ENCODE assay signal across 21 cellular contexts in the genomic region with DNA sequence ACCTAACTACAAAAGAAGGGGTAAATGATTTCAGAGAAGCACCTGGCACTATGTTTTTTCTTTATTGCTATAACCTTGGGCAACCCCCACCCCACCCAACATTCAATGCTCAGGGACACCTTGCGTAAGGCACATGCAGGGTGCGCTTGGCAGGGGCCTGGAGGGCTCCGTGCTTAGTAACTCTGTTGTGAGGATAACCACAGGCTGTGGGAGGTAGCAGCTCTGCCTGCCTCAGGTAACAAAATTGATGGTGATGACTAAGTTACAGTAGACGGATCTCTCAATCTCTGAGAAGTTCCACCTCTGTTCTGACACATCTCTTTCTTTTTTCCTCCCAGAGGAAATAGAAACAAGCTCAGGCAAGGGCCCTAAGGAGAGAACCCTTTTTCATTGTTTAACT. TPM values are rescaled to one million over a fixed set of nuclear protein-coding genes. Genes with fewer than 3 reads are reported as not detected.
DNase-seq lines count a peak whose midpoint lies in the region; ATAC-seq, FAIRE-seq and TF ChIP-seq lines count a peak whose summit lies in the region.
"Had no signal": no experiment of that assay in that cellular context is flagged by ENCODE, and none has a peak within 500 bp of the region (broad histone marks: within the 10 kb centered on the region; RNA-seq: fewer than 3 reads in every experiment).

No MANE protein-coding gene starts in this region.

- intact Hi-C loops in HepG2 (cut with micrococcal nuclease; ENCODE audit: unreplicated experiment): loop anchor here (2.0 to 5.0 kb wide), 2 partner anchors 69 to 1090 kb away; no protein-coding TSS in a partner anchor
- intact Hi-C loops in right lobe of liver (cut with DNase I): no loop called here
- intact Hi-C loops in psoas muscle (cut with DNase I): no loop called here

- H3K79me1 ChIP-seq in mesenchymal stem cell (replicated peaks; ENCODE audit: low read length, poor library complexity, severe bottlenecking): peaks cover 6% of the 10 kb centered on the region

- H2BK5ac ChIP-seq in mesenchymal stem cell (ENCODE audit: low read depth, low read length, poor library complexity, severe bottlenecking): no peak overlapping the region

- H3K9me3 Mint-ChIP-seq in astrocyte (ENCODE audit: unreplicated experiment): no peaks in the 10 kb centered on the region
- H3K9me3 Mint-ChIP-seq: dendritic cell treated with granulocyte-macrophage colony-stimulating factor and Interleukin-4, amounts not matched to agents 40 ng/mL and 50 ng/mL, for 4 days had no signal

- no peak for TF ChIP-seq POLR2A in HepG2 (IDR thresholded peaks at IDR 0.05; ENCODE audit: insufficient read depth in 1 of 2, low read depth in 2 of 2, low read length in 2 of 2)
- no peak for TF ChIP-seq POLR2A in right lobe of liver (IDR thresholded peaks at IDR 0.05)
- TF ChIP-seq POLR2A in suprapubic skin (IDR thresholded peaks at IDR 0.05): no peak

- H3K18ac ChIP-seq in mesenchymal stem cell (ENCODE audit: low read depth in 1 of 2, low read length in 2 of 2): peak overlapping the region; percentile 75 to 87

- H3K36me3 Mint-ChIP-seq in astrocyte (ENCODE audit: low read depth, unreplicated experiment): peaks cover 16% of the 10 kb centered on the region
- H3K36me3 Mint-ChIP-seq: naive thymus-derived CD8-positive, alpha-beta T cell had no signal

- peak overlapping the region; percentile 51 for H2BK120ac ChIP-seq in mesenchymal stem cell (ENCODE audit: low read depth, low read length)

- TF ChIP-seq EP300 in HepG2 (IDR thresholded peaks at IDR 0.05; ENCODE audit: low read depth in 2 of 2, low read length in 2 of 2) (no peak), HepG2 (CRISPR knock-in tag; IDR thresholded peaks at IDR 0.05; ENCODE audit: borderline replicate concordance) (no peak), suprapubic skin (IDR thresholded peaks at IDR 0.05) (no peak)

- no peak overlapping the region for H3K27ac ChIP-seq in HepG2 (ENCODE audit: extremely low read length, insufficient read depth, low read length)
- H3K27ac ChIP-seq in right lobe of liver: no peak overlapping the region
- peak overlapping the region; percentile 7 for H3K27ac ChIP-seq in astrocyte (ENCODE audit: low read depth, low read length)
- H3K27ac ChIP-seq in mesenchymal stem cell (ENCODE audit: low read length, poor library complexity, severe bottlenecking): peak overlapping the region; percentile 24
- H3K27ac ChIP-seq in suprapubic skin: no peak overlapping the region
- H3K27ac ChIP-seq in psoas muscle: no peak overlapping the region
- H3K27ac ChIP-seq: BLaER1, lower lobe of right lung, SK-N-MC, testis had no signal

- H3K9me3 ChIP-seq in HepG2 (ENCODE audit: low read length): no peaks in the 10 kb centered on the region
- no peaks in the 10 kb centered on the region for H3K9me3 ChIP-seq in right lobe of liver
- no peaks in the 10 kb centered on the region for H3K9me3 ChIP-seq in astrocyte (ENCODE audit: insufficient read depth, low read depth, low read length)
- H3K9me3 ChIP-seq in mesenchymal stem cell (ENCODE audit: control insufficient read depth, low read length): no peaks in the 10 kb centered on the region
- H3K9me3 ChIP-seq in suprapubic skin: no peaks in the 10 kb centered on the region
- no peaks in the 10 kb centered on the region for H3K9me3 ChIP-seq in psoas muscle
- H3K9me3 ChIP-seq: lower lobe of right lung, testis had no signal

- peak overlapping the region; percentile 58 for H4K91ac ChIP-seq in mesenchymal stem cell (ENCODE audit: low read length)

- peak overlapping the region in 1 of 2 experiments; percentile 70 for H2BK12ac ChIP-seq in mesenchymal stem cell (ENCODE audit: low read length in 2 of 2)

- TF ChIP-seq CTCF in HepG2 (CRISPR knock-in tag; IDR thresholded peaks at IDR 0.05) (no peak), right lobe of liver (IDR thresholded peaks at IDR 0.05) (no peak), astrocyte (IDR thresholded peaks at IDR 0.05; ENCODE audit: insufficient read depth, low read depth, low read length) (no peak), suprapubic skin (IDR thresholded peaks at IDR 0.05) (no peak), psoas muscle (IDR thresholded peaks at IDR 0.05) (no peak)

- no peak overlapping the region for H3K4ac ChIP-seq in mesenchymal stem cell (ENCODE audit: low read depth in 1 of 2, low read length in 2 of 2)

- no peak for FAIRE-seq in HepG2 (lab: Jason Lieb, UNC)
- FAIRE-seq in astrocyte (lab: Jason Lieb, UNC): no peak
- FAIRE-seq: A204.1, HTR-8/SVneo had no signal

- H3K79me2 ChIP-seq in HepG2 (ENCODE audit: insufficient read depth, low read length) (no peaks in the 10 kb centered on the region), astrocyte (ENCODE audit: insufficient read depth, low read length) (peaks cover 98% of the 10 kb centered on the region)

- H3K27me3 ChIP-seq in HepG2 (ENCODE audit: control insufficient read depth in 1 of 2, insufficient read depth in 2 of 2, low read length in 2 of 2) (no peaks in the 10 kb centered on the region), right lobe of liver (no peaks in the 10 kb centered on the region), astrocyte (ENCODE audit: insufficient read depth, low read length) (no peaks in the 10 kb centered on the region), mesenchymal stem cell (ENCODE audit: control insufficient read depth in 1 of 2, insufficient read depth in 1 of 2, low read length in 2 of 2) (no peaks in the 10 kb centered on the region), suprapubic skin (no peaks in the 10 kb centered on the region), psoas muscle (ENCODE audit: insufficient read depth in 3 of 3, low read length in 2 of 3) (no peaks in the 10 kb centered on the region)
- H3K27me3 ChIP-seq: BLaER1, testis had no signal

- no peak for DNase-seq in HepG2 (ENCODE audit: low spot score)
- no peak for DNase-seq in right lobe of liver
- DNase-seq in astrocyte (ENCODE audit: low read depth): peak; percentile 51
- peak; percentile 18 for DNase-seq in mesenchymal stem cell
- no peak for DNase-seq in foreskin melanocyte
- no peak for DNase-seq in suprapubic skin (ENCODE audit: low spot score in 2 of 2)
- DNase-seq in psoas muscle: no peak
- DNase-seq: activated CD4-positive, alpha-beta T cell treated with anti-CD3 and anti-CD28 coated beads for 4 hours; activated naive CD4-positive, alpha-beta T cell treated with Interleukin-2 at 50 U/mL for 16 hours; erythroblast; GDM1; lower lobe of right lung; naive thymus-derived CD8-positive, alpha-beta T cell; NCI-H748 treated with DMSO at 0.1 percent for 48 hours; testis had no signal

- peaks cover 39% of the 10 kb centered on the region for H3K4me1 ChIP-seq in HepG2 (ENCODE audit: insufficient read depth, low read length)
- H3K4me1 ChIP-seq in right lobe of liver: no peaks in the 10 kb centered on the region
- H3K4me1 ChIP-seq in astrocyte (ENCODE audit: insufficient read depth, low read length): peaks cover 75% of the 10 kb centered on the region
- H3K4me1 ChIP-seq in mesenchymal stem cell (ENCODE audit: control insufficient read depth, insufficient read depth, low read depth, low read length): peaks cover 8% of the 10 kb centered on the region
- H3K4me1 ChIP-seq in suprapubic skin: peaks cover 43% of the 10 kb centered on the region
- H3K4me1 ChIP-seq in psoas muscle: no peaks in the 10 kb centered on the region
- H3K4me1 ChIP-seq: BLaER1, lower lobe of right lung, testis had no signal

- H2AFZ ChIP-seq in HepG2 (ENCODE audit: low read length): no peak overlapping the region
- H2AFZ ChIP-seq in astrocyte (ENCODE audit: low read depth, low read length): no peak overlapping the region
- no peak overlapping the region for H2AFZ ChIP-seq in mesenchymal stem cell (ENCODE audit: low read depth, low read length)

- BruUV-seq in HepG2 (replicated peaks; lab: Mats Ljungman, UMichigan): no TSS peak

- H3K27me3 Mint-ChIP-seq in astrocyte (ENCODE audit: low read depth, unreplicated experiment): no peaks in the 10 kb centered on the region

- 11% methylated on average over 4 of the region's 4 CpGs for WGBS in HepG2 (ENCODE audit: low lambda C conversion rate)
- WGBS in right lobe of liver (ENCODE audit: insufficient coverage, low coverage, low lambda C conversion rate, missing lambda C conversion rate): 81% methylated on average over 4 of the region's 4 CpGs
- WGBS in mesenchymal stem cell: 71% methylated on average over 2 of the region's 4 CpGs
- WGBS in suprapubic skin: 62% methylated on average over 4 of the region's 4 CpGs
- WGBS in psoas muscle, 3 donors: 91 to 97% (median 93%) methylated on average over 4 of the region's 4 CpGs

- no peak overlapping the region for H3K9ac ChIP-seq in HepG2 (ENCODE audit: insufficient read depth, low read depth, low read length)
- H3K9ac ChIP-seq in astrocyte (ENCODE audit: low read length): peak overlapping the region; percentile 18
- H3K9ac ChIP-seq in mesenchymal stem cell (ENCODE audit: low read length): no peak overlapping the region
- H3K9ac ChIP-seq: BLaER1 had no signal

- H3K36me3 ChIP-seq in HepG2 (replicated peaks in 1 of 2; ENCODE audit: control insufficient read depth in 1 of 2, insufficient read depth in 2 of 2, low read length in 2 of 2) (no peaks in the 10 kb centered on the region), right lobe of liver (no peaks in the 10 kb centered on the region), astrocyte (ENCODE audit: insufficient read depth, low read length) (peaks cover 16% of the 10 kb centered on the region), mesenchymal stem cell (ENCODE audit: control insufficient read depth in 1 of 2, insufficient read depth in 2 of 2, low read depth in 1 of 2, low read length in 2 of 2) (no peaks in the 10 kb centered on the region), suprapubic skin (no peaks in the 10 kb centered on the region), psoas muscle (ENCODE audit: insufficient read depth in 1 of 2, low read depth in 1 of 2) (no peaks in the 10 kb centered on the region)
- H3K36me3 ChIP-seq: BLaER1, lower lobe of right lung had no signal

- H4K20me1 ChIP-seq in HepG2 (ENCODE audit: insufficient read depth, low read length) (no peaks in the 10 kb centered on the region), astrocyte (ENCODE audit: insufficient read depth, low read length) (peaks cover 68% of the 10 kb centered on the region)
- H4K20me1 ChIP-seq: BLaER1 had no signal

- H2BK15ac ChIP-seq in mesenchymal stem cell (ENCODE audit: low read depth, poor library complexity, severe bottlenecking): no peak overlapping the region

- H2AK5ac ChIP-seq in mesenchymal stem cell (ENCODE audit: low read length, severe bottlenecking): no peak overlapping the region

- CTCF ChIA-PET in HepG2 (lab: Yijun Ruan, JAX; ENCODE audit: low intra/inter-chr PET ratio, low total read pairs): no interaction called here

- POLR2A ChIA-PET in HepG2 (lab: Yijun Ruan, JAX): interaction anchor here (0.9 to 1.2 kb wide), 3 partner anchors 9 to 1066 kb away, joined by 3 read pairs; a partner anchor contains a TSS

- H3K4me2 ChIP-seq in HepG2 (ENCODE audit: low read depth, low read length): no peak overlapping the region
- H3K4me2 ChIP-seq in astrocyte (ENCODE audit: low read length): peak overlapping the region; percentile 61
- no peak overlapping the region for H3K4me2 ChIP-seq in mesenchymal stem cell (ENCODE audit: low read length, poor library complexity, severe bottlenecking)
- H3K4me2 ChIP-seq: BLaER1 had no signal

- H3K4me3 ChIP-seq in HepG2 (replicated peaks in 1 of 3; ENCODE audit: insufficient read depth in 1 of 3, low read depth in 2 of 3, low read length in 3 of 3) (no peak overlapping the region), right lobe of liver (no peak overlapping the region), astrocyte (ENCODE audit: insufficient read depth, low read depth, low read length) (no peak overlapping the region), mesenchymal stem cell (ENCODE audit: insufficient read depth in 1 of 2, low read depth in 1 of 2, low read length in 2 of 2) (no peak overlapping the region), suprapubic skin (no peak overlapping the region), psoas muscle (no peak overlapping the region)
- H3K4me3 ChIP-seq: BLaER1, lower lobe of right lung, SK-N-MC, testis had no signal

- peak overlapping the region; percentile 67 for H3K27ac Mint-ChIP-seq in astrocyte (ENCODE audit: unreplicated experiment)
- H3K27ac Mint-ChIP-seq: dendritic cell treated with granulocyte-macrophage colony-stimulating factor and Interleukin-4, amounts not matched to agents 40 ng/mL and 50 ng/mL, for 4 days; naive thymus-derived CD8-positive, alpha-beta T cell had no signal

- H3K4me1 Mint-ChIP-seq in astrocyte (ENCODE audit: low read depth, unreplicated experiment): peaks cover 77% of the 10 kb centered on the region

- H3K23ac ChIP-seq in mesenchymal stem cell (ENCODE audit: low read length in 2 of 2): peak overlapping the region in 1 of 2 experiments; percentile 23

- peak overlapping the region in 1 of 2 experiments; percentile 44 for H3K14ac ChIP-seq in mesenchymal stem cell (ENCODE audit: low read length in 2 of 2)

- no peak for TF ChIP-seq RAD21 in HepG2 (CRISPR knock-in tag; IDR thresholded peaks at IDR 0.05)

- H3K4me3 Mint-ChIP-seq in astrocyte (ENCODE audit: unreplicated experiment): peak overlapping the region; percentile 54
- H3K4me3 Mint-ChIP-seq: dendritic cell treated with granulocyte-macrophage colony-stimulating factor and Interleukin-4, amounts not matched to agents 40 ng/mL and 50 ng/mL, for 4 days; naive thymus-derived CD8-positive, alpha-beta T cell had no signal

- ATAC-seq in HepG2: no peak
- no peak for ATAC-seq in right lobe of liver
- ATAC-seq in HG02759 (IDR thresholded peaks at IDR 0.05; ENCODE audit: unreplicated experiment): no peak
- ATAC-seq in psoas muscle: no peak
- ATAC-seq: lower lobe of right lung; naive thymus-derived CD8-positive, alpha-beta T cell had no signal

- in situ Hi-C loops in HepG2 (cut with HindIII; ENCODE audit: extremely low pct_ligation_motif_present, low pct_unique_long_range_greater_than_20kb): no loop called here

- H4K8ac ChIP-seq in mesenchymal stem cell (ENCODE audit: low read length): no peak overlapping the region

RNA-seq across cellular contexts. Expression of a gene that starts 8.7 kb away (rescaled TPM):
- total RNA-seq in HepG2 (2016; rRNA removed; fragmentation: Illumina TruSeq; extraction: Trizol) (1.2 and 2.6 TPM in 2 replicates), right lobe of liver (10 to 100 TPM in 5 of 6 experiments, 1 to 10 TPM in 1; 6.7 to 62.4 (median 47.8) TPM), astrocyte (624 and 672 TPM in 2 replicates), suprapubic skin (100 to 1,000 TPM in 2 of 4 donors, 10 to 100 TPM in 2; 88.0 to 236 (median 105) TPM), psoas muscle (100 to 1,000 TPM in 2 of 4 donors, 10 to 100 TPM in 2; 43.3 to 171 (median 103) TPM)
- total RNA-seq in HepG2 (2016; cell fraction: cytosol; rRNA removed; fragmentation: Illumina TruSeq; extraction: Trizol; ENCODE audit: low read depth): 0.30 and 0.35 TPM in 2 replicates
- 1.3 and 2.6 TPM in 2 replicates for total RNA-seq in HepG2 (2016; cell fraction: insoluble cytoplasmic fraction; rRNA removed; fragmentation: Illumina TruSeq; extraction: Trizol)
- 0.96 and 1.2 TPM in 2 replicates for total RNA-seq in HepG2 (2016; cell fraction: membrane; rRNA removed; fragmentation: Illumina TruSeq; extraction: Trizol)
- total RNA-seq in HepG2 (2016; cell fraction: nucleus; rRNA removed; fragmentation: Illumina TruSeq; extraction: Trizol): 7.9 and 8.7 TPM in 2 replicates
- polyA plus RNA-seq in HepG2 (2011; rRNA removed) (12.5 and 14.9 TPM in 2 replicates), psoas muscle (10 to 100 TPM in 2 of 3 donors, 1 to 10 TPM in 1; 10.0 to 21.6 (median 20.5) TPM)
- polyA plus RNA-seq in HepG2 (2011; cell fraction: cytosol; rRNA removed): 14.0 and 14.8 TPM in 2 replicates
- polyA plus RNA-seq in HepG2 (2011; cell fraction: nucleus; rRNA removed): 39.7 and 43.2 TPM in 2 replicates
- 12.9 and 24.7 TPM in 2 replicates for polyA plus RNA-seq in HepG2 (2012)
- polyA plus RNA-seq in HepG2 (2016; cell fraction: cytosol; fragmentation: Illumina TruSeq; extraction: Trizol; ENCODE audit: low read depth): 0.79 and 0.81 TPM in 2 replicates
- polyA plus RNA-seq in HepG2 (2016; cell fraction: insoluble cytoplasmic fraction; fragmentation: Illumina TruSeq; extraction: Trizol; ENCODE audit: low read depth): 2.6 and 3.5 TPM in 2 replicates
- polyA plus RNA-seq in HepG2 (2016; cell fraction: membrane; fragmentation: Illumina TruSeq; extraction: Trizol; ENCODE audit: low read depth): 1.3 and 2.1 TPM in 2 replicates
- 35.0 and 36.4 TPM in 2 replicates for polyA plus RNA-seq in HepG2 (2016; cell fraction: nucleus; fragmentation: Illumina TruSeq; extraction: Trizol; ENCODE audit: insufficient read depth, low read depth)
- polyA minus RNA-seq in HepG2 (2011; rRNA and poly(A)+ RNA removed; ENCODE audit: low replicate concordance): 6.4 and 13.6 TPM in 2 replicates
- polyA minus RNA-seq in HepG2 (2011; cell fraction: cytosol; rRNA and poly(A)+ RNA removed): 13.9 and 16.1 TPM in 2 replicates
- 23.2 TPM in 2 replicates for polyA minus RNA-seq in HepG2 (2011; cell fraction: nucleus; rRNA and poly(A)+ RNA removed)
- 408 TPM for polyA plus RNA-seq in mesenchymal stem cell (2013, experiment 1 of 2)
- polyA plus RNA-seq in mesenchymal stem cell (2013, experiment 2 of 2): 395 TPM
- total RNA-seq: naive thymus-derived CD8-positive, alpha-beta T cell had no signal
- polyA plus RNA-seq: naive thymus-derived CD8-positive, alpha-beta T cell had no signal

Comparison
In these comparisons a context has a peak if more than half of its experiments do, and no peak if none do; other contexts are left out.
1. DNase-seq: peak in astrocyte (single experiment) and mesenchymal stem cell (single experiment); none in HepG2 (single experiment), right lobe of liver (0 of 3), foreskin melanocyte (single experiment), suprapubic skin (0 of 2) and psoas muscle (0 of 2).
2. H3K27ac ChIP-seq: peak in astrocyte (single experiment) and mesenchymal stem cell (single experiment); none in HepG2 (single experiment), right lobe of liver (0 of 3), suprapubic skin (single experiment) and psoas muscle (single experiment).